ENCODE assay signal across 15 cellular contexts in genomic region chr1:213231795-213232231, GRCh38.
DNase-seq lines count a peak whose midpoint lies in the region; ATAC-seq and TF ChIP-seq lines count a peak whose summit lies in the region.
"Had no signal": no experiment of that assay in that cellular context is flagged by ENCODE, and none has a peak within 500 bp of the region (broad histone marks: within the 10 kb centered on the region; RNA-seq: fewer than 3 reads in every experiment).

No MANE protein-coding gene starts in this region.

- H3K27me3 ChIP-seq in BE2C (no peaks in the 10 kb centered on the region), HUES64 (ENCODE audit: insufficient read depth, low read length) (no peaks in the 10 kb centered on the region), adrenal gland (no peaks in the 10 kb centered on the region)
- H3K27me3 ChIP-seq: ovary, SJSA1 had no signal

- no peak for TF ChIP-seq POLR2A in adrenal gland (IDR thresholded peaks at IDR 0.05)

- ATAC-seq in HG03159 (IDR thresholded peaks at IDR 0.05; ENCODE audit: unreplicated experiment), result no peak
- ATAC-seq: left ventricle myocardium superior had no signal

- intact Hi-C loops in adrenal gland (cut with DNase I), result no loop called here

- H3K9me3 ChIP-seq in BE2C (no peaks in the 10 kb centered on the region), HUES64 (ENCODE audit: insufficient read depth, low read depth, low read length) (no peaks in the 10 kb centered on the region), adrenal gland (replicated peaks in 1 of 3) (no peaks in the 10 kb centered on the region)
- H3K9me3 ChIP-seq: ovary, SJSA1 had no signal

- H3K27ac ChIP-seq in HUES64 (ENCODE audit: low read depth, low read length), result peak overlapping the region; percentile 54
- no peak overlapping the region for H3K27ac ChIP-seq in adrenal gland
- H3K27ac ChIP-seq: HL-60, ovary, SJSA1 had no signal

- TF ChIP-seq CTCF in BE2C (IDR thresholded peaks at IDR 0.05; ENCODE audit: low read depth, low read length) (no peak), adrenal gland (IDR thresholded peaks at IDR 0.05) (no peak)

- 10% methylated on average over 4 of the region's 4 CpGs for WGBS in HUES64
- 72 to 76% (median 73%) methylated on average over 4 of the region's 4 CpGs for WGBS in adrenal gland, 4 donors

- H3K36me3 ChIP-seq in BE2C (no peaks in the 10 kb centered on the region), HUES64 (ENCODE audit: insufficient read depth, low read length) (no peaks in the 10 kb centered on the region), adrenal gland (replicated peaks in 1 of 2) (no peaks in the 10 kb centered on the region)
- H3K36me3 ChIP-seq: ovary had no signal

- H3K4me3 ChIP-seq in BE2C (ENCODE audit: low read depth, low read length) (peak overlapping the region; percentile 5; the same call in 1 of the 2 replicates), HUES64 (ENCODE audit: low read length) (no peak overlapping the region), adrenal gland (no peak overlapping the region)
- H3K4me3 ChIP-seq: ovary, SJSA1 had no signal

- H3K9ac ChIP-seq in HUES64 (ENCODE audit: low read depth, low read length), result no peak overlapping the region

- H3K4me1 ChIP-seq in BE2C (peaks cover 22% of the 10 kb centered on the region), HUES64 (ENCODE audit: insufficient read depth, low read length) (peaks cover 32% of the 10 kb centered on the region), adrenal gland (replicated peaks in 1 of 2) (no peaks in the 10 kb centered on the region)
- H3K4me1 ChIP-seq: SJSA1 had no signal

- DNase-seq in BE2C (peak; percentile 87), SK-MEL-5 (ENCODE audit: low read depth, low spot score) (peak; percentile 67), iPS-NIHi11 (ENCODE audit: low spot score) (peak; percentile 58), adrenal gland (no peak), NCI-H526 treated with DMSO at 0.1 percent for 48 hours (lab: John Stamatoyannopoulos, UW) (no peak), HT-29 (ENCODE audit: low spot score) (no peak)
- DNase-seq: activated gamma-delta T cell treated with Interleukin-2 at 50 U/mL for 16 hours, C1 segment of cervical spinal cord, left ventricle myocardium superior, NCI-H2081 treated with DMSO at 0.1 percent for 48 hours, ovary had no signal

- in situ Hi-C loops in SK-MEL-5 (cut with HindIII; ENCODE audit: low pct_unique_long_range_greater_than_20kb, low sequenced_read_pairs), result no loop called here

Comparison
In these comparisons a context has a peak if more than half of its experiments do, and no peak if none do; other contexts are left out.
1. DNase-seq: peak in BE2C (single experiment), SK-MEL-5 (single experiment) and iPS-NIHi11 (single experiment); none in adrenal gland (0 of 7), NCI-H526 treated with DMSO at 0.1 percent for 48 hours (single experiment) and HT-29 (single experiment).